Comparison of ENCODE assay signal across 11 cellular contexts in the genomic region with DNA sequence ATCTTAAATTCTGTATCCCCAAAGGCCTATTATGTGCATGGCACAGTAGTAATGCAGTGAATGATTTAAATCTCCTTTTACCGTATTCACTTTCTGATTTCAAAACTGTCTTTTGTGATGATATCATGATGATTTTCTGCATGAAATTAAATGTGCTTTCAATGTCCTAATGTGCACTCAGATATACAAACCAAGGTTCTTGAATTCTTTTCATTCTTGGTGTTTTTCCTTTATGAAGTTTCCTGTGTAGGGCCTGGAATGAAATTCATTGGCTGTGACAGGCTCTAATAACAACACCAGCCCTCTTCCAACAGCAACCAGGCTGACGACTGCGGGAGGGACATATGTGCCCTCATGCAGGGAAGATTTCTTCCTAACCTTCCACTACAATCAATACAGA.
A peak's percentile ranks its signal among the peaks of the same experiment; 100 is the strongest.
DNase-seq lines count a peak whose midpoint lies in the region; ATAC-seq and TF ChIP-seq lines count a peak whose summit lies in the region.
"Had no signal": no experiment of that assay in that cellular context is flagged by ENCODE, and none has a peak within 500 bp of the region (broad histone marks: within the 10 kb centered on the region; RNA-seq: fewer than 3 reads in every experiment).

No MANE protein-coding gene starts in this region.

- in situ Hi-C loops in brain microvascular endothelial cell (cut with HindIII; ENCODE audit: low pct_ligation_motif_present, low sequenced_read_pairs): no loop called here

- peak overlapping the region; percentile 98 for H3K27ac ChIP-seq in brain microvascular endothelial cell
- H3K27ac ChIP-seq: coronary artery had no signal

- no peak for ATAC-seq in HG03457 (IDR thresholded peaks at IDR 0.05; ENCODE audit: unreplicated experiment)

- H3K4me3 ChIP-seq in brain microvascular endothelial cell (ENCODE audit: low read depth, low read length): no peak overlapping the region
- H3K4me3 ChIP-seq: coronary artery had no signal

- H3K27me3 ChIP-seq in brain microvascular endothelial cell (replicated peaks): no peaks in the 10 kb centered on the region

- DNase-seq in HS-5 (ENCODE audit: low read depth) (peak; percentile 38), brain microvascular endothelial cell (peak; percentile 86), kidney glomerular epithelial cell (lab: John Stamatoyannopoulos, UW) (peak; percentile 49), superior temporal gyrus (ENCODE audit: extremely low spot score) (peak; percentile 26)
- DNase-seq in stimulated activated CD4-positive, alpha-beta T cell treated with anti-CD3 and anti-CD28 coated beads, Interleukin-12 subunit alpha, Interleukin-12 subunit beta, amount 100 ng/mL, for 4 hours: no peak
- no peak for DNase-seq in activated CD4-positive, alpha-beta T cell treated with anti-CD3 and anti-CD28 coated beads for 4 hours
- DNase-seq: activated naive CD4-positive, alpha-beta T cell treated with Interleukin-2 at 50 U/mL for 16 hours; DMS79; NCI-H187 had no signal

- TF ChIP-seq CTCF in brain microvascular endothelial cell (IDR thresholded peaks at IDR 0.05; ENCODE audit: low read depth, low read length, missing control alignments): no peak

- no peaks in the 10 kb centered on the region for H3K36me3 ChIP-seq in brain microvascular endothelial cell (replicated peaks)

Comparison
In these comparisons a context has a peak if more than half of its experiments do, and no peak if none do; other contexts are left out.
1. DNase-seq: peak in HS-5 (single experiment), brain microvascular endothelial cell (single experiment), kidney glomerular epithelial cell (single experiment) and superior temporal gyrus (single experiment); none in stimulated activated CD4-positive, alpha-beta T cell treated with anti-CD3 and anti-CD28 coated beads, Interleukin-12 subunit alpha, Interleukin-12 subunit beta, amount 100 ng/mL, for 4 hours (single experiment) and activated CD4-positive, alpha-beta T cell treated with anti-CD3 and anti-CD28 coated beads for 4 hours (0 of 2).